ENCODE assay signal across 13 cellular contexts in genomic region chr16:6165330-6165984, GRCh38.
A peak's percentile ranks its signal among the peaks of the same experiment; 100 is the strongest.
DNase-seq lines count a peak whose midpoint lies in the region; ATAC-seq and TF ChIP-seq lines count a peak whose summit lies in the region.
"Had no signal": no experiment of that assay in that cellular context is flagged by ENCODE, and none has a peak within 500 bp of the region (broad histone marks: within the 10 kb centered on the region; RNA-seq: fewer than 3 reads in every experiment).

No MANE protein-coding gene starts in this region.

- peak; percentile 77 for TF ChIP-seq RAD21 in neural cell (conservative IDR thresholded peaks at IDR 0.05)

- TF ChIP-seq CTCF in DND-41 (IDR thresholded peaks at IDR 0.05; ENCODE audit: borderline replicate concordance, extremely low read depth, low read length, poor library complexity, severe bottlenecking) = peak; percentile 13
- TF ChIP-seq CTCF in neural cell (IDR thresholded peaks at IDR 0.05; ENCODE audit: poor library complexity, severe bottlenecking) = peak; percentile 72
- TF ChIP-seq CTCF in tibial nerve (IDR thresholded peaks at IDR 0.05) = no peak
- no peak for TF ChIP-seq CTCF in right atrium auricular region (IDR thresholded peaks at IDR 0.05)

- no peak for ATAC-seq in DND-41 (ENCODE audit: insufficient read depth, low read depth)

- H3K4me2 ChIP-seq in DND-41 (ENCODE audit: insufficient read depth, low read length) = no peak overlapping the region
- no peak overlapping the region for H3K4me2 ChIP-seq in neural cell (ENCODE audit: low read length)

- H3K9me3 ChIP-seq in DND-41 (ENCODE audit: insufficient read depth, low read length, severe bottlenecking) = no peaks in the 10 kb centered on the region
- no peaks in the 10 kb centered on the region for H3K9me3 ChIP-seq in neural cell (ENCODE audit: low read length)
- H3K9me3 ChIP-seq in tibial nerve = no peaks in the 10 kb centered on the region
- no peaks in the 10 kb centered on the region for H3K9me3 ChIP-seq in right atrium auricular region

- no peak overlapping the region for H3K27ac ChIP-seq in DND-41 (ENCODE audit: low read length)
- peak overlapping the region; percentile 25 for H3K27ac ChIP-seq in neural cell (ENCODE audit: low read length)
- H3K27ac ChIP-seq in tibial nerve = no peak overlapping the region
- H3K27ac ChIP-seq in right atrium auricular region = no peak overlapping the region
- H3K27ac ChIP-seq: cardiac muscle cell had no signal

- H3K27me3 ChIP-seq in DND-41 (ENCODE audit: insufficient read depth, low read length, poor library complexity) (no peaks in the 10 kb centered on the region), neural cell (ENCODE audit: insufficient read depth, low read depth, low read length) (no peaks in the 10 kb centered on the region), tibial nerve (no peaks in the 10 kb centered on the region), right atrium auricular region (no peaks in the 10 kb centered on the region)
- H3K27me3 ChIP-seq: cardiac muscle cell had no signal

- H3K79me2 ChIP-seq in DND-41 (ENCODE audit: insufficient read depth, low read length) (no peaks in the 10 kb centered on the region), neural cell (replicated peaks; ENCODE audit: insufficient read depth, low read length) (no peaks in the 10 kb centered on the region)

- TF ChIP-seq EP300 in neural cell (conservative IDR thresholded peaks at IDR 0.05; ENCODE audit: poor library complexity, severe bottlenecking) (no peak), tibial nerve (IDR thresholded peaks at IDR 0.05) (no peak)

- H3K36me3 ChIP-seq in DND-41 (ENCODE audit: insufficient read depth, low read length) = no peaks in the 10 kb centered on the region
- no peaks in the 10 kb centered on the region for H3K36me3 ChIP-seq in neural cell (ENCODE audit: insufficient read depth, low read length)
- no peaks in the 10 kb centered on the region for H3K36me3 ChIP-seq in tibial nerve
- no peaks in the 10 kb centered on the region for H3K36me3 ChIP-seq in right atrium auricular region
- H3K36me3 ChIP-seq: cardiac muscle cell had no signal

- H2AFZ ChIP-seq in DND-41 (ENCODE audit: low read depth, low read length) = no peak overlapping the region
- H2AFZ ChIP-seq in neural cell (ENCODE audit: low read depth, low read length) = no peak overlapping the region

- TF ChIP-seq POLR2A in tibial nerve (IDR thresholded peaks at IDR 0.05) = no peak

- H4K20me1 ChIP-seq in DND-41 (ENCODE audit: insufficient read depth, low read length) = no peaks in the 10 kb centered on the region
- no peaks in the 10 kb centered on the region for H4K20me1 ChIP-seq in neural cell (ENCODE audit: insufficient read depth)

- H3K9ac ChIP-seq in DND-41 (ENCODE audit: low read depth, low read length) = no peak overlapping the region
- no peak overlapping the region for H3K9ac ChIP-seq in neural cell (ENCODE audit: low read length)

- DNase-seq in DND-41 = no peak
- DNase-seq in NCI-H2227 treated with DMSO at 0.1 percent for 48 hours (lab: John Stamatoyannopoulos, UW) = peak; percentile 40
- DNase-seq in cerebellar cortex (ENCODE audit: low spot score) = peak; percentile 63
- DNase-seq in tibial nerve (ENCODE audit: low spot score in 2 of 2) = no peak
- DNase-seq in right atrium auricular region (ENCODE audit: low spot score) = no peak
- no peak for DNase-seq in cardiac septum (ENCODE audit: low spot score)
- no peak for DNase-seq in NCI-H446 treated with DMSO at 0.1 percent for 48 hours (lab: John Stamatoyannopoulos, UW)
- DNase-seq: activated CD4-positive, alpha-beta T cell treated with anti-CD3 and anti-CD28 coated beads, Interleukin-2, amount 50 U/mL, for 1 hour; NCI-H1417 treated with DMSO at 0.1 percent for 48 hours; posterior cingulate gyrus; stimulated activated CD4-positive, alpha-beta T cell treated with anti-CD3 and anti-CD28 coated beads, Interleukin-2, amount 100 ng/mL, for 24 hours had no signal

- H3K4me3 ChIP-seq in DND-41 (ENCODE audit: low read depth in 1 of 2, low read length in 2 of 2) = no peak overlapping the region
- no peak overlapping the region for H3K4me3 ChIP-seq in neural cell (ENCODE audit: low read length)
- no peak overlapping the region for H3K4me3 ChIP-seq in tibial nerve
- no peak overlapping the region for H3K4me3 ChIP-seq in right atrium auricular region
- H3K4me3 ChIP-seq: cardiac muscle cell had no signal

- no peaks in the 10 kb centered on the region for H3F3A ChIP-seq in neural cell (ENCODE audit: insufficient read depth, low read length, poor library complexity, severe bottlenecking)

- WGBS in tibial nerve, 2 donors = 47 to 48% methylated on average over 11 of the region's 11 CpGs

- intact Hi-C loops in cardiac septum (cut with DNase I) = no loop called here

- no peaks in the 10 kb centered on the region for H3K4me1 ChIP-seq in DND-41 (ENCODE audit: insufficient read depth, low read length)
- no peaks in the 10 kb centered on the region for H3K4me1 ChIP-seq in tibial nerve
- no peaks in the 10 kb centered on the region for H3K4me1 ChIP-seq in right atrium auricular region

- H3K9me2 ChIP-seq in neural cell (ENCODE audit: insufficient read depth, low read length) = no peaks in the 10 kb centered on the region

TF ChIP-seq in neural cell, 6 proteins besides CTCF, POLR2A, EP300 and RAD21:
- TF ChIP-seq SMC3 (conservative IDR thresholded peaks at IDR 0.05; ENCODE audit: poor library complexity) = peak; percentile 85
- no peak for TF ChIP-seq REST (IDR thresholded peaks at IDR 0.05; ENCODE audit: borderline replicate concordance)

Comparison
In these comparisons a context has a peak if more than half of its experiments do, and no peak if none do; other contexts are left out.
1. DNase-seq: peak in NCI-H2227 treated with DMSO at 0.1 percent for 48 hours (single experiment) and cerebellar cortex (single experiment); none in DND-41 (single experiment), tibial nerve (0 of 2), right atrium auricular region (single experiment), cardiac septum (single experiment) and NCI-H446 treated with DMSO at 0.1 percent for 48 hours (single experiment).
2. CTCF ChIP-seq: peak in DND-41 (single experiment) and neural cell (single experiment); none in tibial nerve (0 of 5) and right atrium auricular region (0 of 2).